19 cellular contexts compared by ENCODE assay signal in genomic region chr15:42619641-42620371, GRCh38. TPM values are rescaled to one million over a fixed set of nuclear protein-coding genes. Genes with fewer than 3 reads are reported as not detected.
DNase-seq lines count a peak whose midpoint lies in the region; ATAC-seq and TF ChIP-seq lines count a peak whose summit lies in the region.
"Had no signal": no experiment of that assay in that cellular context is flagged by ENCODE, and none has a peak within 500 bp of the region (broad histone marks: within the 10 kb centered on the region; RNA-seq: fewer than 3 reads in every experiment).

No MANE protein-coding gene starts in this region.

- peak overlapping the region; percentile 20 for H3K27ac Mint-ChIP-seq in T-helper 1 cell treated with Interleukin-12 subunit alpha and Interleukin-12 subunit beta and Interleukin-4 antibody, amounts not matched to agents 30 μg/mL and 1 μg/mL, for 36 hours
- H3K27ac Mint-ChIP-seq: stimulated activated memory B cell treated with anti-CD40 and anti-IgM and Interleukin-4, amounts not matched to agents 10 μg/mL and 1 μg/mL and 100 μg/mL, for 72 hours; T-helper 17 cell had no signal

- no peak overlapping the region for H3K4me3 ChIP-seq in HUES48 (ENCODE audit: low read depth, low read length)
- no peak overlapping the region for H3K4me3 ChIP-seq in astrocyte of the spinal cord (ENCODE audit: low read depth, low read length)
- H3K4me3 ChIP-seq in mesenchymal stem cell (ENCODE audit: insufficient read depth in 1 of 2, low read depth in 1 of 2, low read length in 2 of 2), result no peak overlapping the region
- H3K4me3 ChIP-seq: thyroid gland had no signal

- H3K23ac ChIP-seq in mesenchymal stem cell (ENCODE audit: low read length in 2 of 2), result no peak overlapping the region

- no peak overlapping the region for H3K4me3 Mint-ChIP-seq in T-helper 1 cell treated with Interleukin-12 subunit alpha and Interleukin-12 subunit beta and Interleukin-4 antibody, amounts not matched to agents 30 μg/mL and 1 μg/mL, for 36 hours
- H3K4me3 Mint-ChIP-seq: stimulated activated memory B cell treated with anti-CD40 and anti-IgM and Interleukin-4, amounts not matched to agents 10 μg/mL and 1 μg/mL and 100 μg/mL, for 72 hours; T-helper 17 cell had no signal

- no peak overlapping the region for H2BK5ac ChIP-seq in mesenchymal stem cell (ENCODE audit: low read depth, low read length, poor library complexity, severe bottlenecking)

- H3K36me3 ChIP-seq in HUES48 (ENCODE audit: control insufficient read depth, insufficient read depth, low read length) (no peaks in the 10 kb centered on the region), mesenchymal stem cell (ENCODE audit: control insufficient read depth in 1 of 2, insufficient read depth in 2 of 2, low read depth in 1 of 2, low read length in 2 of 2) (peaks cover 2 to 3% of the 10 kb centered on the region in 2 experiments)
- H3K36me3 ChIP-seq: thyroid gland had no signal

- no peak overlapping the region for H2BK120ac ChIP-seq in mesenchymal stem cell (ENCODE audit: low read depth, low read length)

- no peak overlapping the region for H2AK5ac ChIP-seq in mesenchymal stem cell (ENCODE audit: low read length, severe bottlenecking)

- no peak overlapping the region for H4K8ac ChIP-seq in mesenchymal stem cell (ENCODE audit: low read length)

- H3K27me3 ChIP-seq in HUES48 (ENCODE audit: control insufficient read depth, insufficient read depth, low read length), result no peaks in the 10 kb centered on the region
- no peaks in the 10 kb centered on the region for H3K27me3 ChIP-seq in mesenchymal stem cell (ENCODE audit: control insufficient read depth in 1 of 2, insufficient read depth in 1 of 2, low read length in 2 of 2)
- H3K27me3 ChIP-seq: thyroid gland had no signal

- peaks cover 5% of the 10 kb centered on the region for H3K4me1 Mint-ChIP-seq in T-helper 1 cell treated with Interleukin-12 subunit alpha and Interleukin-12 subunit beta and Interleukin-4 antibody, amounts not matched to agents 30 μg/mL and 1 μg/mL, for 36 hours (ENCODE audit: low read depth)

- H2AFZ ChIP-seq in mesenchymal stem cell (ENCODE audit: low read depth, low read length), result no peak overlapping the region

- H3K4me1 ChIP-seq in HUES48 (ENCODE audit: control insufficient read depth, insufficient read depth, low read length), result peaks cover 21% of the 10 kb centered on the region
- H3K4me1 ChIP-seq in mesenchymal stem cell (ENCODE audit: control insufficient read depth, insufficient read depth, low read depth, low read length), result peaks cover 4% of the 10 kb centered on the region
- H3K4me1 ChIP-seq: thyroid gland had no signal

- DNase-seq in T-helper 1 cell, result no peak
- peak; percentile 10 for DNase-seq in astrocyte of the spinal cord (ENCODE audit: low read depth, low spot score)
- DNase-seq in mesenchymal stem cell, result no peak
- DNase-seq in NCI-H748 (lab: John Stamatoyannopoulos, UW; ENCODE audit: unreplicated experiment), result no peak
- DNase-seq: 8988T; activated CD4-positive, CD25-positive, alpha-beta regulatory T cell; DMS153; foreskin melanocyte; NCI-H2029 treated with DMSO at 0.1 percent for 48 hours; NCI-H510A; SHP77 treated with DMSO at 0.1 percent for 48 hours; stimulated activated CD4-positive, alpha-beta T cell treated with anti-CD3 and anti-CD28 coated beads, Interleukin-12 subunit alpha, Interleukin-12 subunit beta, amount 100 ng/mL, for 4 hours; T-helper 17 cell; thyroid gland had no signal

- no peak for TF ChIP-seq CTCF in astrocyte of the spinal cord (IDR thresholded peaks at IDR 0.05; ENCODE audit: low read depth, low read length)

- H3K27me3 Mint-ChIP-seq in T-helper 1 cell treated with Interleukin-12 subunit alpha and Interleukin-12 subunit beta and Interleukin-4 antibody, amounts not matched to agents 30 μg/mL and 1 μg/mL, for 36 hours (ENCODE audit: low read depth), result peaks cover 5% of the 10 kb centered on the region
- H3K27me3 Mint-ChIP-seq: stimulated activated memory B cell treated with anti-CD40 and anti-IgM and Interleukin-4, amounts not matched to agents 10 μg/mL and 1 μg/mL and 100 μg/mL, for 72 hours; T-helper 17 cell had no signal

- H3K79me1 ChIP-seq in mesenchymal stem cell (replicated peaks; ENCODE audit: low read length, poor library complexity, severe bottlenecking), result peaks cover 6% of the 10 kb centered on the region

- no peak overlapping the region for H4K91ac ChIP-seq in mesenchymal stem cell (ENCODE audit: low read length)

- H3K9ac ChIP-seq in HUES48 (ENCODE audit: low read depth, low read length), result no peak overlapping the region
- H3K9ac ChIP-seq in mesenchymal stem cell (ENCODE audit: low read length), result no peak overlapping the region

- H2BK15ac ChIP-seq in mesenchymal stem cell (ENCODE audit: low read depth, poor library complexity, severe bottlenecking), result no peak overlapping the region

- H3K27ac ChIP-seq in HUES48 (ENCODE audit: low read depth, low read length) (peak overlapping the region; percentile 91), mesenchymal stem cell (ENCODE audit: low read length, poor library complexity, severe bottlenecking) (peak overlapping the region; percentile 27)
- H3K27ac ChIP-seq: thyroid gland had no signal

- H3K9me3 ChIP-seq in HUES48 (ENCODE audit: control insufficient read depth, insufficient read depth, low read length) (no peaks in the 10 kb centered on the region), mesenchymal stem cell (ENCODE audit: control insufficient read depth, low read length) (no peaks in the 10 kb centered on the region)
- H3K9me3 ChIP-seq: thyroid gland had no signal

- H3K9me3 Mint-ChIP-seq in T-helper 1 cell treated with Interleukin-12 subunit alpha and Interleukin-12 subunit beta and Interleukin-4 antibody, amounts not matched to agents 30 μg/mL and 1 μg/mL, for 36 hours, result no peaks in the 10 kb centered on the region
- H3K9me3 Mint-ChIP-seq: stimulated activated memory B cell treated with anti-CD40 and anti-IgM and Interleukin-4, amounts not matched to agents 10 μg/mL and 1 μg/mL and 100 μg/mL, for 72 hours had no signal

- 96% methylated on average over 4 of the region's 4 CpGs for WGBS in mesenchymal stem cell

- H3K18ac ChIP-seq in mesenchymal stem cell (ENCODE audit: low read depth in 1 of 2, low read length in 2 of 2), result no peak overlapping the region

- in situ Hi-C loops in astrocyte of the spinal cord (cut with HindIII; ENCODE audit: low sequenced_read_pairs), result no loop called here

- peaks cover 1% of the 10 kb centered on the region for H3K36me3 Mint-ChIP-seq in T-helper 1 cell treated with Interleukin-12 subunit alpha and Interleukin-12 subunit beta and Interleukin-4 antibody, amounts not matched to agents 30 μg/mL and 1 μg/mL, for 36 hours (ENCODE audit: low read depth)
- H3K36me3 Mint-ChIP-seq: stimulated activated memory B cell treated with anti-CD40 and anti-IgM and Interleukin-4, amounts not matched to agents 10 μg/mL and 1 μg/mL and 100 μg/mL, for 72 hours had no signal

- H3K4ac ChIP-seq in mesenchymal stem cell (ENCODE audit: low read depth in 1 of 2, low read length in 2 of 2), result no peak overlapping the region

- no peak overlapping the region for H3K14ac ChIP-seq in mesenchymal stem cell (ENCODE audit: low read length in 2 of 2)

- no peak overlapping the region for H2BK12ac ChIP-seq in mesenchymal stem cell (ENCODE audit: low read length in 2 of 2)

- H3K4me2 ChIP-seq in mesenchymal stem cell (ENCODE audit: low read length, poor library complexity, severe bottlenecking), result no peak overlapping the region

- ATAC-seq in GM21723 (IDR thresholded peaks at IDR 0.05; ENCODE audit: unreplicated experiment) (no peak), HG02938 (IDR thresholded peaks at IDR 0.05; ENCODE audit: unreplicated experiment) (no peak)
- ATAC-seq: stimulated activated memory B cell treated with anti-CD40 and anti-IgM and Interleukin-4, amounts not matched to agents 10 μg/mL and 1 μg/mL and 100 μg/mL, for 72 hours; T-helper 17 cell had no signal

RNA-seq across cellular contexts. Expression of gene STARD9, which starts 44.4 kb away (rescaled TPM):
- 1.8 TPM for polyA plus RNA-seq in mesenchymal stem cell (2013, experiment 1 of 2)
- 1.6 TPM for polyA plus RNA-seq in mesenchymal stem cell (2013, experiment 2 of 2)
